22 cellular contexts compared by ENCODE assay signal in genomic region chr22:19919701-19920363, GRCh38.
"Had no signal": no experiment of that assay in that cellular context is flagged by ENCODE, and none has a peak within 500 bp of the region (broad histone marks: within the 10 kb centered on the region; RNA-seq: fewer than 3 reads in every experiment).

No MANE protein-coding gene starts in this region.

- H3K27me3 Mint-ChIP-seq: IgD-negative memory B cell had no signal

- H3K4me3 ChIP-seq: SJSA1, SK-N-MC had no signal

- DNase-seq: KBM-7, MV-4-11, NCI-H1048, NCI-H1105, NCI-H1417, NCI-H1436 treated with DMSO at 0.1 percent for 48 hours, NCI-H1694, NCI-H187 treated with DMSO at 0.1 percent for 48 hours, NCI-H2029 treated with DMSO at 0.1 percent for 48 hours, NCI-H2171 treated with DMSO at 0.1 percent for 48 hours, NCI-H345, NCI-H446 treated with DMSO at 0.1 percent for 48 hours, NCI-H510A treated with DMSO at 0.1 percent for 48 hours, NCI-H526, NCI-H748 treated with DMSO at 0.1 percent for 48 hours, Right ventricle myocardium superior, RPMI8226, SIG-M5 had no signal

- H3K9me3 Mint-ChIP-seq: IgD-negative memory B cell had no signal

- H3K27ac Mint-ChIP-seq: IgD-negative memory B cell had no signal

- H3K27me3 ChIP-seq: SJSA1 had no signal

- H3K4me1 ChIP-seq: SJSA1 had no signal

- H3K27ac ChIP-seq: HL-60, SJSA1, SK-N-MC had no signal

- H3K4me3 Mint-ChIP-seq: IgD-negative memory B cell had no signal

- H3K9me3 ChIP-seq: SJSA1 had no signal
